15 cellular contexts compared by ENCODE assay signal in the genomic region with DNA sequence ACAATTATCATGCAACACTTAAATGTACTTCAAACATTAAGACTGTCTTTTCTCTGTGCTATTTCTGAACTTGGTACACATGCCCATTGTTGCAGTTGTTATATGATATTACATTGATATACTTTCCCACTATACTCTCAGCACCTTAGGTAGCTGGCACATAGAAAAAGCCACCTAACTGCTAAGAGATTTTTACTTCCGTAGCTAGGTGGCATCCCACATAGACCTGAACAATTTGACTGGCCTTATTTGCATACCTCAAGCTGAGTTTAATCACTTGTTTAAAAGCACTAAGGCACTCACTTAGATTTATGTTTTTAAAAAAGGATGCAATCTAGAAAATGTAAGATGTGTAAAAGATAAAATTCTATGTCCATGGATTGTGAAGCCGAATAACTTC.
DNase-seq lines count a peak whose midpoint lies in the region; ATAC-seq lines count a peak whose summit lies in the region.
"Had no signal": no experiment of that assay in that cellular context is flagged by ENCODE, and none has a peak within 500 bp of the region (broad histone marks: within the 10 kb centered on the region; RNA-seq: fewer than 3 reads in every experiment).

No MANE protein-coding gene starts in this region.

- peak; percentile 18 for DNase-seq in iPS-NIHi7 (ENCODE audit: extremely low spot score)
- no peak for DNase-seq in SW 1271 (lab: John Stamatoyannopoulos, UW)
- no peak for DNase-seq in NOMO-1 treated with DMSO at 0.1 percent for 48 hours (lab: John Stamatoyannopoulos, UW; ENCODE audit: unreplicated experiment)
- no peak for DNase-seq in T-cell
- DNase-seq: activated B cell treated with CpG ODN at 0.5 μM for 24 hours; activated T-cell treated with anti-CD3 and anti-CD28 coated beads, Interleukin-2, amount 50 U/mL, for 72 hours; CD8-positive, alpha-beta memory T cell; left cardiac atrium; MV-4-11; naive thymus-derived CD8-positive, alpha-beta T cell; NCI-H774 had no signal

- H3K27me3 Mint-ChIP-seq in T-cell, result peaks cover 0 to 8% of the 10 kb centered on the region in 2 donors

- ATAC-seq in GM19035 (IDR thresholded peaks at IDR 0.05; ENCODE audit: unreplicated experiment) (peak; percentile 84), HG02571 (IDR thresholded peaks at IDR 0.05; ENCODE audit: unreplicated experiment) (peak; percentile 79), HG03439 (IDR thresholded peaks at IDR 0.05; ENCODE audit: unreplicated experiment) (peak; percentile 86), T-cell (replicated peaks in 1 of 4) (no peak)
- ATAC-seq: activated T-cell treated with anti-CD3 and anti-CD28 coated beads, Interleukin-2, amount 50 U/mL, for 72 hours; left cardiac atrium; naive thymus-derived CD8-positive, alpha-beta T cell; sciatic nerve had no signal

- POLR2A ChIA-PET in T-cell (lab: Charles Lee), result no interaction called here

- no peak overlapping the region for H3K4me3 Mint-ChIP-seq in T-cell
- H3K4me3 Mint-ChIP-seq: activated B cell treated with CpG ODN at 0.5 μM for 24 hours; activated T-cell treated with anti-CD3 and anti-CD28 coated beads, Interleukin-2, amount 50 U/mL, for 72 hours; CD8-positive, alpha-beta memory T cell; naive thymus-derived CD8-positive, alpha-beta T cell had no signal

- CTCF ChIA-PET in T-cell (lab: Charles Lee), result no interaction called here

- no peaks in the 10 kb centered on the region for H3K9me3 Mint-ChIP-seq in T-cell
- H3K9me3 Mint-ChIP-seq: activated B cell treated with CpG ODN at 0.5 μM for 24 hours; activated T-cell treated with anti-CD3 and anti-CD28 coated beads, Interleukin-2, amount 50 U/mL, for 72 hours; naive thymus-derived CD8-positive, alpha-beta T cell had no signal

- no peaks in the 10 kb centered on the region for H3K36me3 Mint-ChIP-seq in T-cell
- H3K36me3 Mint-ChIP-seq: CD8-positive, alpha-beta memory T cell; naive thymus-derived CD8-positive, alpha-beta T cell had no signal

- H3K27ac Mint-ChIP-seq in T-cell, result no peak overlapping the region
- H3K27ac Mint-ChIP-seq: activated B cell treated with CpG ODN at 0.5 μM for 24 hours; activated T-cell treated with anti-CD3 and anti-CD28 coated beads, Interleukin-2, amount 50 U/mL, for 72 hours; CD8-positive, alpha-beta memory T cell; naive thymus-derived CD8-positive, alpha-beta T cell had no signal

- H3K4me1 Mint-ChIP-seq in T-cell, result no peaks in the 10 kb centered on the region
- H3K4me1 Mint-ChIP-seq: activated B cell treated with CpG ODN at 0.5 μM for 24 hours; CD8-positive, alpha-beta memory T cell; naive thymus-derived CD8-positive, alpha-beta T cell had no signal

Comparison
In these comparisons a context has a peak if more than half of its experiments do, and no peak if none do; other contexts are left out.
1. ATAC-seq: peak in GM19035 (single experiment), HG02571 (single experiment) and HG03439 (single experiment); none in T-cell (0 of 4).